ENCODE assay signal across 9 cellular contexts in the genomic region with DNA sequence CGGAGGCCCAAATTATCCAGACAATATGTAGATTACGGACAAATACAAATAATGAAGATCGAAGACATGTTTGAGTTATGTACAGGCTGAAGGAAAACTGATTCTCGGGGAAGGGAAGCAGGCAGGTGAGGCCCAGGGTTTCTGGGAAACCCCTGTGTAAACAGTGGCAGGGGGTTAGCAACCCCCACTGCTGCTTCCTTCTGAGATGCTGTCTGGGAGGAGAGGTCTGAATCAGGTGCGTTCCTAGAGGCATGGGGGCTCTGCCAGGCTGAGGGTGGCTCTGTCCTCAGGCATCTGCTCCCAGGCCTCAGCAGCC. TPM values are rescaled to one million over a fixed set of nuclear protein-coding genes. Genes with fewer than 3 reads are reported as not detected.
A peak's percentile ranks its signal among the peaks of the same experiment; 100 is the strongest.
DNase-seq lines count a peak whose midpoint lies in the region; ATAC-seq, FAIRE-seq and TF ChIP-seq lines count a peak whose summit lies in the region.
"Had no signal": no experiment of that assay in that cellular context is flagged by ENCODE, and none has a peak within 500 bp of the region (broad histone marks: within the 10 kb centered on the region; RNA-seq: fewer than 3 reads in every experiment).

No MANE protein-coding gene starts in this region.

- H3K27me3 ChIP-seq in breast epithelium (no peaks in the 10 kb centered on the region), lung (ENCODE audit: control insufficient read depth, insufficient read depth) (no peaks in the 10 kb centered on the region)

- H3K4me3 ChIP-seq in breast epithelium (peak overlapping the region; percentile 45 to 77 (median 56)), astrocyte of the cerebellum (ENCODE audit: low read depth, low read length) (peak overlapping the region; percentile 34), lung (no peak overlapping the region)

- no peak for FAIRE-seq in frontal cortex (lab: Jason Lieb, UNC)

- peak; percentile 16 for ATAC-seq in lung (ENCODE audit: insufficient read depth, low FRiP score)

- H3K36me3 Mint-ChIP-seq in MCF 10A (ENCODE audit: insufficient read depth, unreplicated experiment) (no peaks in the 10 kb centered on the region), type B pancreatic cell (no peaks in the 10 kb centered on the region)

- H3K9me3 Mint-ChIP-seq in MCF 10A (ENCODE audit: unreplicated experiment) (no peaks in the 10 kb centered on the region), type B pancreatic cell (no peaks in the 10 kb centered on the region)

- H3K27ac ChIP-seq in breast epithelium (peak overlapping the region; percentile 72 to 84), lung (ENCODE audit: low read depth in 1 of 2, low read length in 1 of 2) (peak overlapping the region in 1 of 2 donors; percentile 43)
- H3K27ac ChIP-seq: HL-60 had no signal

- no peaks in the 10 kb centered on the region for H3K36me3 ChIP-seq in breast epithelium
- no peaks in the 10 kb centered on the region for H3K36me3 ChIP-seq in lung (ENCODE audit: control insufficient read depth in 2 of 2, insufficient read depth in 2 of 2, low read length in 2 of 2)

- in situ Hi-C loops in astrocyte of the cerebellum (cut with HindIII; ENCODE audit: low sequenced_read_pairs) = no loop called here

- no peaks in the 10 kb centered on the region for H3K9me3 ChIP-seq in breast epithelium
- H3K9me3 ChIP-seq in lung (ENCODE audit: control insufficient read depth in 2 of 2, insufficient read depth in 1 of 2, low read length in 1 of 2) = no peaks in the 10 kb centered on the region

- H3K4me1 ChIP-seq in breast epithelium (no peaks in the 10 kb centered on the region), lung (ENCODE audit: control insufficient read depth in 2 of 2, insufficient read depth in 2 of 2, low read length in 2 of 2) (peaks cover 0 to 1% of the 10 kb centered on the region in 2 donors)

- intact Hi-C loops in breast epithelium (cut with DNase I; ENCODE audit: low total_unique reads) (loop anchor here (5.0 kb wide), 1 partner anchor 623 kb away; no protein-coding TSS in a partner anchor), MCF 10A (cut with micrococcal nuclease) (no loop called here)

- CTCF ChIA-PET in MCF 10A (lab: Yijun Ruan, JAX) = interaction anchor here (0.5 to 1.4 kb wide), 3 partner anchors 12 to 546 kb away, joined by 3 to 4 read pairs (median 3); no protein-coding TSS in a partner anchor

- H3K27me3 Mint-ChIP-seq in MCF 10A (ENCODE audit: insufficient read depth, unreplicated experiment) = peaks cover 6% of the 10 kb centered on the region
- peaks cover 21% of the 10 kb centered on the region for H3K27me3 Mint-ChIP-seq in type B pancreatic cell

- DNase-seq in breast epithelium (ENCODE audit: low spot score in 2 of 2) (no peak), MCF 10A (ENCODE audit: unreplicated experiment) (no peak), astrocyte of the cerebellum (ENCODE audit: low read depth) (no peak), lung (ENCODE audit: low spot score) (no peak), type B pancreatic cell (ENCODE audit: extremely low spot score, unreplicated experiment) (no peak), glomerular visceral epithelial cell (ENCODE audit: extremely low spot score) (no peak), frontal cortex (ENCODE audit: low spot score in 2 of 2) (no peak), NCI-H187 (lab: John Stamatoyannopoulos, UW) (no peak)

- H3K4me1 Mint-ChIP-seq in MCF 10A (ENCODE audit: insufficient read depth, unreplicated experiment) (peaks cover 3% of the 10 kb centered on the region), type B pancreatic cell (ENCODE audit: unreplicated experiment) (peaks cover 33% of the 10 kb centered on the region)

- BruUV-seq in MCF 10A (replicated peaks; lab: Mats Ljungman, UMichigan) = no TSS peak

- POLR2A ChIA-PET in MCF 10A (lab: Yijun Ruan, JAX) = interaction anchor here (0.9 kb wide), 1 partner anchor 44 kb away, joined by 3 read pairs; no protein-coding TSS in a partner anchor

- TF ChIP-seq POLR2A in breast epithelium (IDR thresholded peaks at IDR 0.05) = no peak

- H3K27ac Mint-ChIP-seq in MCF 10A (ENCODE audit: low read depth, unreplicated experiment) (no peak overlapping the region), type B pancreatic cell (peak overlapping the region; percentile 85)

- 62 to 64% methylated on average over 5 of the region's 5 CpGs for WGBS in lung, 2 donors

- no peak for TF ChIP-seq CTCF in breast epithelium (IDR thresholded peaks at IDR 0.05)
- TF ChIP-seq CTCF in MCF 10A (IDR thresholded peaks at IDR 0.05; ENCODE audit: unreplicated experiment) = no peak
- TF ChIP-seq CTCF in astrocyte of the cerebellum (IDR thresholded peaks at IDR 0.05; ENCODE audit: low read depth, low read length, missing control alignments) = no peak
- TF ChIP-seq CTCF in lung (IDR thresholded peaks at IDR 0.05; ENCODE audit: control extremely low read depth, extremely low read depth) = no peak
- TF ChIP-seq CTCF in type B pancreatic cell (conservative IDR thresholded peaks at IDR 0.05) = no peak

- H3K4me3 Mint-ChIP-seq in MCF 10A (ENCODE audit: unreplicated experiment) (no peak overlapping the region), type B pancreatic cell (peak overlapping the region; percentile 86)

RNA-seq across cellular contexts. Expression of a gene that starts 7.2 kb away (rescaled TPM):
- total RNA-seq in breast epithelium = 1 to 10 TPM; 1.6 to 4.3 (median 4.3) TPM
- 0.05 TPM in 1 of 2 replicates, not detected in the other for total RNA-seq in MCF 10A (2022)
- 1 to 10 TPM; 1.0 to 4.6 TPM for total RNA-seq in lung
- polyA plus RNA-seq in lung = 1 to 10 TPM in 1 of 2 donors, under 1 TPM in 1; 0.90 to 2.1 TPM
- total RNA-seq in type B pancreatic cell (ENCODE audit: low replicate concordance) = 10.8 and 24.9 TPM in 2 replicates
- 42.8 TPM for total RNA-seq in frontal cortex
